ENCODE assay signal across 8 cellular contexts in the genomic region with DNA sequence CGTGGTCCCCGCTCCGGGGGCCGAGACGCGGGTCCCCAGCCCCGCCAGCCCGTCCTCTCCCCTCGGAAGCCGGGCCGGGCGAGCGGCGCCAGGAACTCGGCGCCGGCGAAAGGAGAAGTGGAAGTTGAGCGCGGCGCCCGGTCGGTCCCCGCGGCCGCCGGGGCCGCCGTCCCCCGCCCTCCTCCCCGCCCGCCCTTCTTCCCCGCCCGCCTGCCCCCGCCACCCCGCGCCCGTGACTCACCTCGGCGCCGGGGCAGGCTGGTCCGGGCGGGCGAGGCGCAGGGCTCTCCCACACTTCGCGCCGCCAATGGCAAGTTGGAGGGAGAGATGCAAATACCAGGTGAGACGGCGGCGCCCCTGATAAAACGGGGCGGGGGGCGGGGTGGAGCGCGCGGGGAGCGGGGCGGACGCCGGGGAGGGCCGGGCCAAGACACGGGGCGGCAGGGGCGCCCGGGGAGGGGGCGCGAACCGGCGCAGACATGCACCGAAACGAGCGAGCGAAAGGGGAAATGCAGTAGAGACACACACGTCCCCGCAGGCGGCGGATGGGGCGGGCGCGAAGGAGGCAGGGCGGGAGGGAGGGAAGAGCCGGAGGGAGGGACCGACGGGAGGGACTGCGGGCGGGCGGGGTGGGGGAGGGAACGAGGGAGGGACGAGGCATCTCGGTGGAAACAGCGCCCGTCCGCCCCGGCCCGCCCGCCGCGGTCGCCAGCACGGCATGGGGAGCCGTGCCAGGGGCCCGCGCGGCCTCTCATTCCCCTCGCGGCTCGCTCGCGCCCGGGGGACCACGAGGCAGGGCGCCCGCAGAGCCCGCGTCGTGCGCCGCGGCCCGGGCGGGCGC. TPM values are rescaled to one million over a fixed set of nuclear protein-coding genes. Genes with fewer than 3 reads are reported as not detected.
DNase-seq lines count a peak whose midpoint lies in the region; ATAC-seq and TF ChIP-seq lines count a peak whose summit lies in the region.

ELF4 (minus strand) TSS at position 119 of the 841 bp plus-strand sequence. CDS start 29,167 bp downstream, outside the sequence.

- H3K9me3 Mint-ChIP-seq in activated CD8-positive, alpha-beta T cell treated with anti-CD3 and anti-CD28 coated beads, Interleukin-2, amount 10 ng/mL, durations not matched to agents 7 days and 5 days (ENCODE audit: insufficient read depth), result no peaks in the 10 kb centered on the region
- no peaks in the 10 kb centered on the region for H3K9me3 Mint-ChIP-seq in endothelial cell (ENCODE audit: unreplicated experiment)

- peak within 1 kb of the TSS; percentile 85 for H3K27ac Mint-ChIP-seq in activated CD8-positive, alpha-beta T cell treated with anti-CD3 and anti-CD28 coated beads, Interleukin-2, amount 10 ng/mL, durations not matched to agents 7 days and 5 days
- H3K27ac Mint-ChIP-seq in endothelial cell (ENCODE audit: unreplicated experiment), result no peak within 1 kb of the TSS

- 63% methylated on average over 62 of the region's 123 CpGs; no CpG with 5 or more reads in 1 of the 2 donors for whole genome bisulfite sequencing in transverse colon (ENCODE audit: low coverage in 1 of 2), 2 donors

- H3K9me3 ChIP-seq in muscle layer of colon (ENCODE audit: low read length) (no peaks in the 10 kb centered on the region), transverse colon (no peaks in the 10 kb centered on the region)

- H3K4me3 Mint-ChIP-seq in activated CD8-positive, alpha-beta T cell treated with anti-CD3 and anti-CD28 coated beads, Interleukin-2, amount 10 ng/mL, durations not matched to agents 7 days and 5 days, result peak within 1 kb of the TSS; percentile 89
- H3K4me3 Mint-ChIP-seq in endothelial cell (ENCODE audit: unreplicated experiment), result peak within 1 kb of the TSS; percentile 85

- POLR2A ChIA-PET in activated CD8-positive, alpha-beta T cell treated with anti-CD3 and anti-CD28 coated beads, Interleukin-2, amount 10 ng/mL, durations not matched to agents 7 days and 5 days (lab: Charles Lee), result interaction anchor here (0.9 to 1.8 kb wide), 3 partner anchors 26 to 29 kb away, joined by 3 to 6 read pairs (median 4); no protein-coding TSS in a partner anchor

- H3K27me3 Mint-ChIP-seq in activated CD8-positive, alpha-beta T cell treated with anti-CD3 and anti-CD28 coated beads, Interleukin-2, amount 10 ng/mL, durations not matched to agents 7 days and 5 days (ENCODE audit: low read depth), result no peaks in the 10 kb centered on the region
- peaks cover 5% of the 10 kb centered on the region for H3K27me3 Mint-ChIP-seq in endothelial cell (ENCODE audit: unreplicated experiment)

- peak; percentile 69 for ATAC-seq in activated CD8-positive, alpha-beta T cell treated with anti-CD3 and anti-CD28 coated beads, Interleukin-2, amount 10 ng/mL, durations not matched to agents 7 days and 5 days
- no peak for ATAC-seq in HG02870 (IDR thresholded peaks at IDR 0.05; ENCODE audit: unreplicated experiment)

- peaks cover 43% of the 10 kb centered on the region for H3K4me1 Mint-ChIP-seq in activated CD8-positive, alpha-beta T cell treated with anti-CD3 and anti-CD28 coated beads, Interleukin-2, amount 10 ng/mL, durations not matched to agents 7 days and 5 days (ENCODE audit: low read depth)
- H3K4me1 Mint-ChIP-seq in endothelial cell (ENCODE audit: unreplicated experiment), result peaks cover 13% of the 10 kb centered on the region

- H3K36me3 Mint-ChIP-seq in activated CD8-positive, alpha-beta T cell treated with anti-CD3 and anti-CD28 coated beads, Interleukin-2, amount 10 ng/mL, durations not matched to agents 7 days and 5 days (ENCODE audit: low read depth), result peaks cover 11% of the 10 kb centered on the region
- H3K36me3 Mint-ChIP-seq in endothelial cell (ENCODE audit: low read depth, unreplicated experiment), result no peaks in the 10 kb centered on the region

- TF ChIP-seq EP300 in transverse colon (IDR thresholded peaks at IDR 0.05; ENCODE audit: low read depth), result no peak

- TF ChIP-seq POLR2A in transverse colon (IDR thresholded peaks at IDR 0.05), result peak; percentile 36

- intact Hi-C loops in transverse colon (cut with DNase I; ENCODE audit: low total_unique reads), result no loop called here

- H3K4me1 ChIP-seq in muscle layer of colon (ENCODE audit: insufficient read depth, low read length) (peaks cover 11% of the 10 kb centered on the region), transverse colon (peaks cover 6 to 31% (median 8%) of the 10 kb centered on the region in 4 donors)

- no peaks in the 10 kb centered on the region for H3K27me3 ChIP-seq in muscle layer of colon (ENCODE audit: control insufficient read depth in 1 of 2, insufficient read depth in 2 of 2, low read length in 2 of 2)
- H3K27me3 ChIP-seq in transverse colon, result no peaks in the 10 kb centered on the region

- peak within 1 kb of the TSS; percentile 3 for H3K9ac ChIP-seq in muscle layer of colon (ENCODE audit: low read length)

- H3K36me3 ChIP-seq in muscle layer of colon (ENCODE audit: insufficient read depth, low read length), result no peaks in the 10 kb centered on the region
- no peaks in the 10 kb centered on the region for H3K36me3 ChIP-seq in transverse colon

- in situ Hi-C loops in transverse colon (cut with MboI; ENCODE audit: low pct_ligation_motif_present in 1 of 4, low pct_unique_long_range_greater_than_20kb in 1 of 4, low sequenced_read_pairs in 3 of 4), result no loop called here

- peak; percentile 65 for DNase-seq in HCEC 1CT
- peak; percentile 13 for DNase-seq in NCI-H446 treated with DMSO at 0.1 percent for 48 hours (lab: John Stamatoyannopoulos, UW)
- DNase-seq in activated CD8-positive, alpha-beta T cell treated with anti-CD3 and anti-CD28 coated beads, Interleukin-2, amount 10 ng/mL, durations not matched to agents 7 days and 5 days, result peak; percentile 57
- DNase-seq in endothelial cell (ENCODE audit: low spot score), result no peak
- peak; percentile 65 for DNase-seq in transverse colon

- CTCF ChIA-PET in activated CD8-positive, alpha-beta T cell treated with anti-CD3 and anti-CD28 coated beads, Interleukin-2, amount 10 ng/mL, durations not matched to agents 7 days and 5 days (lab: Charles Lee), result interaction anchor here (1.2 to 3.8 kb wide), 3 partner anchors 15 to 28 kb away, joined by 4 to 11 read pairs (median 5); no protein-coding TSS in a partner anchor

- TF ChIP-seq CTCF in endothelial cell (IDR thresholded peaks at IDR 0.05; ENCODE audit: unreplicated experiment) (no peak), transverse colon (IDR thresholded peaks at IDR 0.05) (no peak)

- H3K27ac ChIP-seq in muscle layer of colon (ENCODE audit: low read depth, low read length) (peak within 1 kb of the TSS; percentile 45), transverse colon (peak within 1 kb of the TSS; percentile 93 to 99 (median 96))

- H3K4me3 ChIP-seq in GM08714 (ENCODE audit: low read length) (peak within 1 kb of the TSS; percentile 81; the same call in 1 of the 2 replicates), muscle layer of colon (ENCODE audit: low read depth in 1 of 2, low read length in 2 of 2) (peak within 1 kb of the TSS; percentile 29 to 34), transverse colon (peak within 1 kb of the TSS; percentile 65 to 88 (median 78))

RNA-seq across cellular contexts. Expression of gene ELF4, which starts in this region (rescaled TPM):
- 10 to 100 TPM; 38.2 to 39.0 TPM for total RNA-seq in activated CD8-positive, alpha-beta T cell treated with anti-CD3 and anti-CD28 coated beads, Interleukin-2, amount 10 ng/mL, durations not matched to agents 7 days and 5 days
- total RNA-seq in endothelial cell (ENCODE audit: unreplicated experiment) (23.6 TPM), transverse colon (10 to 100 TPM; 20.1 to 56.1 (median 44.2) TPM)
